Comparison of ENCODE assay signal across 23 cellular contexts in genomic region chr3:167723025-167723512, GRCh38.
"Had no signal": no experiment of that assay in that cellular context is flagged by ENCODE, and none has a peak within 500 bp of the region (broad histone marks: within the 10 kb centered on the region; RNA-seq: fewer than 3 reads in every experiment).

No MANE protein-coding gene starts in this region.

- DNase-seq: activated CD4-positive, alpha-beta memory T cell treated with anti-CD3 and anti-CD28 coated beads, Interleukin-2, amount 10 ng/mL, durations not matched to agents 7 days and 5 days; activated CD4-positive, alpha-beta T cell treated with anti-CD3 and anti-CD28 coated beads, Interleukin-2, amount 10 ng/mL, durations not matched to agents 24 days and 14 days; activated gamma-delta T cell treated with Interleukin-2 at 50 U/mL for 16 hours; anterior cingulate cortex; body of pancreas; dermis blood vessel endothelial cell; effector CD8-positive, alpha-beta T cell; gastrocnemius medialis; hippocampal formation; left cardiac atrium; posterior cingulate gyrus; small intestine; stimulated activated CD4-positive, alpha-beta T cell treated with anti-CD3 and anti-CD28 coated beads, Interleukin-2, amount 100 ng/mL, for 24 hours; stimulated activated naive B cell treated with anti-CD40 and anti-IgM and Interleukin-4, amounts not matched to agents 10 μg/mL and 1 μg/mL and 100 μg/mL, for 72 hours; transverse colon; uterus had no signal

- H3K36me3 ChIP-seq: uterus had no signal

- H3K9me3 ChIP-seq: body of pancreas, esophagus muscularis mucosa, gastrocnemius medialis, transverse colon, uterus had no signal

- H3K4me3 ChIP-seq: body of pancreas, cardiac muscle cell, esophagus muscularis mucosa, gastrocnemius medialis, transverse colon, uterus had no signal

- H3K4me3 Mint-ChIP-seq: activated CD4-positive, alpha-beta memory T cell treated with anti-CD3 and anti-CD28 coated beads, Interleukin-2, amount 10 ng/mL, durations not matched to agents 7 days and 5 days; activated CD4-positive, alpha-beta T cell treated with anti-CD3 and anti-CD28 coated beads, Interleukin-2, amount 10 ng/mL, durations not matched to agents 24 days and 14 days; activated naive CD4-positive, alpha-beta T cell treated with anti-CD3 and anti-CD28 coated beads, Interleukin-2, amount 50 U/mL, for 24 hours; activated T-helper 1 cell treated with anti-CD3 and anti-CD28 coated beads, Interleukin-12 subunit alpha, Interleukin-12 subunit beta, Interleukin-2, Interleukin-4 antibody, amounts not matched to agents 30 ng/mL and 10 ng/mL and 1 ng/mL, durations not matched to agents 14 hours and 24 hours and 36 hours; memory B cell; stimulated activated naive B cell treated with anti-CD40 and anti-IgM and Interleukin-4, amounts not matched to agents 10 μg/mL and 1 μg/mL and 100 μg/mL, for 72 hours had no signal

- ATAC-seq: activated CD4-positive, CD25-positive, alpha-beta regulatory T cell treated with anti-CD3 and anti-CD28 coated beads, Interleukin-2, amount 50 U/mL, for 24 hours; body of pancreas; gastrocnemius medialis; left cardiac atrium; sciatic nerve; stimulated activated naive B cell treated with anti-CD40 and anti-IgM and Interleukin-4, amounts not matched to agents 10 μg/mL and 1 μg/mL and 100 μg/mL, for 72 hours had no signal

- H3K4me1 ChIP-seq: uterus had no signal

- H3K27me3 ChIP-seq: body of pancreas, cardiac muscle cell, esophagus muscularis mucosa, gastrocnemius medialis, transverse colon, uterus had no signal

- H3K27ac Mint-ChIP-seq: activated CD4-positive, alpha-beta memory T cell treated with anti-CD3 and anti-CD28 coated beads, Interleukin-2, amount 10 ng/mL, durations not matched to agents 7 days and 5 days; activated CD4-positive, alpha-beta T cell treated with anti-CD3 and anti-CD28 coated beads, Interleukin-2, amount 10 ng/mL, durations not matched to agents 24 days and 14 days; activated naive CD4-positive, alpha-beta T cell treated with anti-CD3 and anti-CD28 coated beads, Interleukin-2, amount 50 U/mL, for 24 hours; activated T-helper 1 cell treated with anti-CD3 and anti-CD28 coated beads, Interleukin-12 subunit alpha, Interleukin-12 subunit beta, Interleukin-2, Interleukin-4 antibody, amounts not matched to agents 30 ng/mL and 10 ng/mL and 1 ng/mL, durations not matched to agents 14 hours and 24 hours and 36 hours; stimulated activated naive B cell treated with anti-CD40 and anti-IgM and Interleukin-4, amounts not matched to agents 10 μg/mL and 1 μg/mL and 100 μg/mL, for 72 hours had no signal

- H3K27ac ChIP-seq: body of pancreas, esophagus muscularis mucosa, gastrocnemius medialis, transverse colon, uterus had no signal

- H3K9me3 Mint-ChIP-seq: activated CD4-positive, alpha-beta T cell treated with anti-CD3 and anti-CD28 coated beads, Interleukin-2, amount 10 ng/mL, durations not matched to agents 24 days and 14 days; activated naive CD4-positive, alpha-beta T cell treated with anti-CD3 and anti-CD28 coated beads, Interleukin-2, amount 50 U/mL, for 24 hours; activated T-helper 1 cell treated with anti-CD3 and anti-CD28 coated beads, Interleukin-12 subunit alpha, Interleukin-12 subunit beta, Interleukin-2, Interleukin-4 antibody, amounts not matched to agents 30 ng/mL and 10 ng/mL and 1 ng/mL, durations not matched to agents 14 hours and 24 hours and 36 hours; memory B cell; stimulated activated naive B cell treated with anti-CD40 and anti-IgM and Interleukin-4, amounts not matched to agents 10 μg/mL and 1 μg/mL and 100 μg/mL, for 72 hours had no signal

- H3K27me3 Mint-ChIP-seq: activated CD4-positive, alpha-beta memory T cell treated with anti-CD3 and anti-CD28 coated beads, Interleukin-2, amount 10 ng/mL, durations not matched to agents 7 days and 5 days; activated CD4-positive, alpha-beta T cell treated with anti-CD3 and anti-CD28 coated beads, Interleukin-2, amount 10 ng/mL, durations not matched to agents 24 days and 14 days; activated naive CD4-positive, alpha-beta T cell treated with anti-CD3 and anti-CD28 coated beads, Interleukin-2, amount 50 U/mL, for 24 hours; memory B cell; stimulated activated naive B cell treated with anti-CD40 and anti-IgM and Interleukin-4, amounts not matched to agents 10 μg/mL and 1 μg/mL and 100 μg/mL, for 72 hours had no signal
